ENCODE assay signal across 13 cellular contexts in the genomic region with DNA sequence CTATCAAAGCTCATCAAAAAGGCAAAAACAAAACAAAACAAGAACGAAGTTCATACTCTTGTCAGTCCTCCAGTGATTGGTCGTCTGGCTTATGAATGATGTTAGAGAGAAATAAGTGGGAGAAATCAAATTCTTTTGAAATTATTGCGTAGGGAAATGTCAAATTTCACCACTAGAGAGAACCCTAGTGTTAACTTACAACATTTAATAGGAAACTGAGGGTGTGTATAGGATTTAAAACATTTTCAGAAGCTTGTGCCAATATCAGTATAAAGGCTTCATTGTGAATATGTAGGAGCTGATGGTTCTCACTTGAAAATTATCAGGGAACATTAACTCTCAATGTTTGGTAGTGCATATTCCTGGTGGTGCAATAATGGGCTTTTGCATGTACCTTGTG. TPM values are rescaled to one million over a fixed set of nuclear protein-coding genes. Genes with fewer than 3 reads are reported as not detected.
DNase-seq lines count a peak whose midpoint lies in the region; TF ChIP-seq lines count a peak whose summit lies in the region.
"Had no signal": no experiment of that assay in that cellular context is flagged by ENCODE, and none has a peak within 500 bp of the region (broad histone marks: within the 10 kb centered on the region; RNA-seq: fewer than 3 reads in every experiment).

No MANE protein-coding gene starts in this region.

- DNase-seq in DMS 273 (lab: John Stamatoyannopoulos, UW; ENCODE audit: unreplicated experiment) (peak; percentile 4), DMS 273 treated with DMSO at 0.1 percent for 48 hours (lab: John Stamatoyannopoulos, UW) (no peak), esophagus muscularis mucosa (ENCODE audit: extremely low spot score) (no peak), transverse colon (no peak), NCI-H446 treated with DMSO at 0.1 percent for 48 hours (lab: John Stamatoyannopoulos, UW) (no peak), EL (no peak), COLO668 (lab: John Stamatoyannopoulos, UW; ENCODE audit: unreplicated experiment) (no peak)
- DNase-seq: activated CD8-positive, alpha-beta T cell treated with anti-CD3 and anti-CD28 coated beads for 36 hours; NCI-H1694; T-helper 17 cell had no signal

- H3K27ac ChIP-seq in esophagus muscularis mucosa (replicated peaks in 1 of 4) = peak overlapping the region; percentile 47 to 63 (median 58)
- H3K27ac ChIP-seq in liver (ENCODE audit: low read depth in 1 of 2, low read length in 2 of 2) = peak overlapping the region in 1 of 2 donors; percentile 66
- peak overlapping the region; percentile 42 to 68 (median 56) for H3K27ac ChIP-seq in transverse colon
- H3K27ac ChIP-seq: 22Rv1 had no signal

- WGBS in esophagus muscularis mucosa = 55% methylated on average over 3 of the region's 3 CpGs
- WGBS in liver = 17% methylated on average over 3 of the region's 3 CpGs
- 24 to 26% methylated on average over 3 of the region's 3 CpGs for WGBS in transverse colon (ENCODE audit: low coverage in 1 of 2), 2 donors

- no peaks in the 10 kb centered on the region for H3K9me3 ChIP-seq in esophagus muscularis mucosa
- H3K9me3 ChIP-seq in liver (ENCODE audit: control insufficient read depth in 4 of 4, low read length in 3 of 4) = no peaks in the 10 kb centered on the region
- no peaks in the 10 kb centered on the region for H3K9me3 ChIP-seq in transverse colon

- TF ChIP-seq CTCF in esophagus muscularis mucosa (IDR thresholded peaks at IDR 0.05) (peak; percentile 29 to 37 (median 31)), liver (IDR thresholded peaks at IDR 0.05; ENCODE audit: low read depth, low read length, missing input control) (peak; percentile 23), transverse colon (IDR thresholded peaks at IDR 0.05) (peak in 4 of 5 experiments; percentile 9 to 45 (median 36))

- H3K27me3 ChIP-seq in esophagus muscularis mucosa (no peaks in the 10 kb centered on the region), liver (ENCODE audit: control insufficient read depth in 4 of 4, insufficient read depth in 4 of 4, low read length in 3 of 4) (no peaks in the 10 kb centered on the region), transverse colon (no peaks in the 10 kb centered on the region)

- no peak for TF ChIP-seq EP300 in esophagus muscularis mucosa (IDR thresholded peaks at IDR 0.05)
- no peak for TF ChIP-seq EP300 in transverse colon (IDR thresholded peaks at IDR 0.05; ENCODE audit: low read depth)

- no peak overlapping the region for H3K9ac ChIP-seq in liver (ENCODE audit: low read depth in 1 of 2, low read length in 2 of 2)

- intact Hi-C loops in esophagus muscularis mucosa (cut with DNase I) (loop anchor here (5.0 kb wide), 1 partner anchor 206 kb away; no protein-coding TSS in a partner anchor), transverse colon (cut with DNase I; ENCODE audit: low total_unique reads) (loop anchor here (10.0 kb wide), 1 partner anchor 203 kb away; no protein-coding TSS in a partner anchor)

- peaks cover 11 to 21% (median 15%) of the 10 kb centered on the region in 4 donors for H3K4me1 ChIP-seq in esophagus muscularis mucosa
- peaks cover 0 to 65% (median 55%) of the 10 kb centered on the region in 4 donors for H3K4me1 ChIP-seq in liver (ENCODE audit: control insufficient read depth in 4 of 4, insufficient read depth in 4 of 4, low read length in 3 of 4)
- peaks cover 3 to 37% (median 20%) of the 10 kb centered on the region in 4 donors for H3K4me1 ChIP-seq in transverse colon

- no peaks in the 10 kb centered on the region for H3K36me3 ChIP-seq in esophagus muscularis mucosa
- peaks cover 0 to 8% (median 8%) of the 10 kb centered on the region in 4 donors for H3K36me3 ChIP-seq in liver (ENCODE audit: control insufficient read depth in 4 of 4, insufficient read depth in 3 of 4, low read depth in 1 of 4, low read length in 3 of 4)
- H3K36me3 ChIP-seq in transverse colon = no peaks in the 10 kb centered on the region

- TF ChIP-seq POLR2A in esophagus muscularis mucosa (IDR thresholded peaks at IDR 0.05; ENCODE audit: low read depth) (no peak), transverse colon (IDR thresholded peaks at IDR 0.05) (no peak)

- peak; percentile 69 to 72 for TF ChIP-seq RAD21 in liver (IDR thresholded peaks at IDR 0.05)

- H3K4me3 ChIP-seq in esophagus muscularis mucosa (no peak overlapping the region), liver (ENCODE audit: low read depth in 1 of 3, low read length in 3 of 3) (no peak overlapping the region), transverse colon (no peak overlapping the region)

- in situ Hi-C loops in transverse colon (cut with MboI; ENCODE audit: low pct_ligation_motif_present in 1 of 4, low pct_unique_long_range_greater_than_20kb in 1 of 4, low sequenced_read_pairs in 3 of 4) = loop anchor here in 2 of 4 donors (10.0 kb wide), 1 partner anchor 203 kb away; no protein-coding TSS in a partner anchor

TF ChIP-seq in liver, 16 proteins besides CTCF, POLR2A, EP300 and RAD21:
- TF ChIP-seq SP1 (IDR thresholded peaks at IDR 0.05) = no peak
- TF ChIP-seq NR2F2 (IDR thresholded peaks at IDR 0.05) = no peak

RNA-seq across cellular contexts. Expression of gene ADH6, which starts 17.4 kb away (rescaled TPM):
- total RNA-seq in esophagus muscularis mucosa = not detected
- 100 to 1,000 TPM; 115 to 163 TPM for total RNA-seq in liver
- 10 to 100 TPM; 36.7 to 98.2 TPM for polyA plus RNA-seq in liver
- total RNA-seq in transverse colon = 10 to 100 TPM in 2 of 4 donors, 1 to 10 TPM in 2; 2.0 to 15.2 (median 8.6) TPM
- total RNA-seq: activated CD8-positive, alpha-beta T cell treated with anti-CD3 and anti-CD28 coated beads for 36 hours; neural crest cell; T-helper 17 cell had no signal

RNA-seq across cellular contexts. Expression of gene ADH4, which starts 57.6 kb away (rescaled TPM):
- 1 to 10 TPM in 1 of 4 donors, under 1 TPM in 3; 0.57 to 8.0 (median 0.75) TPM for total RNA-seq in esophagus muscularis mucosa
- total RNA-seq in liver = 100 to 1,000 TPM in 1 of 2 donors, 10 to 100 TPM in 1; 31.1 to 363 TPM
- 100 to 1,000 TPM in 1 of 2 donors, 10 to 100 TPM in 1; 71.4 to 221 TPM for polyA plus RNA-seq in liver
- total RNA-seq in transverse colon = 1 to 10 TPM in 1 of 4 donors, under 1 TPM in 1, not detected in 2; 0.55 to 1.1 TPM
- total RNA-seq: activated CD8-positive, alpha-beta T cell treated with anti-CD3 and anti-CD28 coated beads for 36 hours; neural crest cell; T-helper 17 cell had no signal

Comparison
In these comparisons a context has a peak if more than half of its experiments do, and no peak if none do; other contexts are left out.
1. RNA of gene ADH6, which starts 17.4 kb away (total RNA-seq): 115 to 163 TPM in liver; 2.0 to 15.2 TPM in transverse colon and not detected in esophagus muscularis mucosa; every median in the first group is over 4 times any median in the second.
2. Peak in every context shown above with its lines, with median percentiles within 50 percentile points of each other: CTCF ChIP-seq.